ENCODE assay signal across 9 cellular contexts in the genomic region with DNA sequence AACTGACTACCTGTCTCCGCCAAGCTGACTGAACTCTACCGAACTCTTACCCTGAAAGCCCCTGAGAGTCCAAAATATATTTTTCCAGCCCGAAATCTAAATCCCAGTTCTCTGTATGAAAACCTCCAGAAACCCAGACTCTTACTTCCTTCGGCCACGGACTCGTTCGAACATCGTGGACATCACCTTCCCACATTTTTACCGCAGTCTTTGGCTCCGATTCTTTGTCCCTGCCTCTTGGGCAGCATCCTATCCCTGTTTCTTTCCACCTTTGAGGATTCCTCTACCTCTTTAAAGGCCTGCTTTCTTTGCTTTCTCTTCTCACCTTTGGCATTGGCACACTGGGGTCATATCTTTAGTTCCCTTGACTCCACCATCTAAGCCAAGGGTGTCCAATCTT. TPM values are rescaled to one million over a fixed set of nuclear protein-coding genes. Genes with fewer than 3 reads are reported as not detected.
DNase-seq lines count a peak whose midpoint lies in the region; ATAC-seq and TF ChIP-seq lines count a peak whose summit lies in the region.
"Had no signal": no experiment of that assay in that cellular context is flagged by ENCODE, and none has a peak within 500 bp of the region (broad histone marks: within the 10 kb centered on the region; RNA-seq: fewer than 3 reads in every experiment).

No MANE protein-coding gene starts in this region.

- ATAC-seq in GM23338 (no peak), HG03442 (IDR thresholded peaks at IDR 0.05; ENCODE audit: unreplicated experiment) (no peak), GM21390 (IDR thresholded peaks at IDR 0.05; ENCODE audit: unreplicated experiment) (no peak)

- H3F3A ChIP-seq in GM23338 (replicated peaks; ENCODE audit: low read depth): no peaks in the 10 kb centered on the region

- peaks cover 5% of the 10 kb centered on the region; the same call in 1 of the 3 replicates for H3K36me3 Mint-ChIP-seq in GM23338 (ENCODE audit: low read depth)

- H3K4me1 ChIP-seq in GM23338 (ENCODE audit: insufficient read depth) (peaks cover 43% of the 10 kb centered on the region), SJSA1 (replicated peaks) (peaks cover 13% of the 10 kb centered on the region)

- no peaks in the 10 kb centered on the region; the same call in 2 of the 3 replicates for H3K9me3 Mint-ChIP-seq in GM23338

- H3K27ac ChIP-seq in GM23338 (ENCODE audit: low read depth): peak overlapping the region; percentile 88
- peak overlapping the region; percentile 77 for H3K27ac ChIP-seq in SJSA1

- H3K27me3 ChIP-seq in GM23338 (ENCODE audit: insufficient read depth) (peaks cover 13% of the 10 kb centered on the region), SJSA1 (replicated peaks) (no peaks in the 10 kb centered on the region)

- peak overlapping the region; percentile 61 for H2AFZ ChIP-seq in GM23338

- H3K27me3 Mint-ChIP-seq in GM23338 (ENCODE audit: insufficient read depth, low read depth, poor library complexity): peaks cover 20% of the 10 kb centered on the region

- H3K36me3 ChIP-seq in GM23338 (ENCODE audit: insufficient read depth) (no peaks in the 10 kb centered on the region), SJSA1 (peaks cover 18% of the 10 kb centered on the region)

- peaks cover 7% of the 10 kb centered on the region for H3K9me3 ChIP-seq in SJSA1 (replicated peaks)

- H3K4me2 ChIP-seq in GM23338: peak overlapping the region; percentile 84

- H3K4me1 Mint-ChIP-seq in GM23338: peaks cover 45% of the 10 kb centered on the region

- TF ChIP-seq CTCF in GM23338 (conservative IDR thresholded peaks at IDR 0.05; ENCODE audit: low read depth in 2 of 2) (no peak), fibroblast of mammary gland (conservative IDR thresholded peaks at IDR 0.05; ENCODE audit: control insufficient read depth, insufficient read depth, low read depth, low read length) (no peak)

- peaks cover 6% of the 10 kb centered on the region; the same call in 1 of the 2 replicates for H4K20me1 ChIP-seq in GM23338 (replicated peaks; ENCODE audit: insufficient read depth)

- peak overlapping the region; percentile 76 for H3K4me3 ChIP-seq in GM23338
- H3K4me3 ChIP-seq in SJSA1: peak overlapping the region; percentile 100
- peak overlapping the region; percentile 83 for H3K4me3 ChIP-seq in fibroblast of mammary gland (ENCODE audit: control insufficient read depth, low read depth, low read length)
- peak overlapping the region; percentile 79 for H3K4me3 ChIP-seq in skeletal muscle cell (ENCODE audit: low read depth, low read length)

- no peaks in the 10 kb centered on the region for H3K9me2 ChIP-seq in GM23338 (ENCODE audit: insufficient read depth)

- H3K79me2 ChIP-seq in GM23338 (replicated peaks; ENCODE audit: insufficient read depth): peaks cover 34% of the 10 kb centered on the region

- peak overlapping the region; percentile 88 for H3K4me3 Mint-ChIP-seq in GM23338

- peak; percentile 30 for DNase-seq in GM23338 (ENCODE audit: low spot score)
- DNase-seq in SJSA1 (ENCODE audit: low read depth in 1 of 2, low spot score in 2 of 2): no peak
- DNase-seq in fibroblast of mammary gland (ENCODE audit: low read depth): no peak
- DNase-seq in skeletal muscle cell (ENCODE audit: low read depth): no peak
- DNase-seq in HT-29 (ENCODE audit: low spot score): no peak
- DNase-seq in D341Med (ENCODE audit: low spot score): no peak
- DNase-seq: NCI-H774 had no signal

- peak overlapping the region; percentile 94 for H3K27ac Mint-ChIP-seq in GM23338

TF ChIP-seq in GM23338, 12 proteins besides CTCF, POLR2A, EP300 and RAD21 (continues in another document):
- TF ChIP-seq POLR2AphosphoS5 (IDR thresholded peaks at IDR 0.05; ENCODE audit: low read depth) (no peak), NANOG (IDR thresholded peaks at IDR 0.05; ENCODE audit: borderline replicate concordance) (no peak), STAT1 (IDR thresholded peaks at IDR 0.05; ENCODE audit: unreplicated experiment) (no peak), JUNB (IDR thresholded peaks at IDR 0.05; ENCODE audit: unreplicated experiment) (no peak), CREB1 (CRISPR knock-in tag; IDR thresholded peaks at IDR 0.05; ENCODE audit: low read depth) (no peak), ZNF331 (CRISPR knock-in tag; IDR thresholded peaks at IDR 0.05; ENCODE audit: low read depth) (no peak)
- TF ChIP-seq, protein P1, sequence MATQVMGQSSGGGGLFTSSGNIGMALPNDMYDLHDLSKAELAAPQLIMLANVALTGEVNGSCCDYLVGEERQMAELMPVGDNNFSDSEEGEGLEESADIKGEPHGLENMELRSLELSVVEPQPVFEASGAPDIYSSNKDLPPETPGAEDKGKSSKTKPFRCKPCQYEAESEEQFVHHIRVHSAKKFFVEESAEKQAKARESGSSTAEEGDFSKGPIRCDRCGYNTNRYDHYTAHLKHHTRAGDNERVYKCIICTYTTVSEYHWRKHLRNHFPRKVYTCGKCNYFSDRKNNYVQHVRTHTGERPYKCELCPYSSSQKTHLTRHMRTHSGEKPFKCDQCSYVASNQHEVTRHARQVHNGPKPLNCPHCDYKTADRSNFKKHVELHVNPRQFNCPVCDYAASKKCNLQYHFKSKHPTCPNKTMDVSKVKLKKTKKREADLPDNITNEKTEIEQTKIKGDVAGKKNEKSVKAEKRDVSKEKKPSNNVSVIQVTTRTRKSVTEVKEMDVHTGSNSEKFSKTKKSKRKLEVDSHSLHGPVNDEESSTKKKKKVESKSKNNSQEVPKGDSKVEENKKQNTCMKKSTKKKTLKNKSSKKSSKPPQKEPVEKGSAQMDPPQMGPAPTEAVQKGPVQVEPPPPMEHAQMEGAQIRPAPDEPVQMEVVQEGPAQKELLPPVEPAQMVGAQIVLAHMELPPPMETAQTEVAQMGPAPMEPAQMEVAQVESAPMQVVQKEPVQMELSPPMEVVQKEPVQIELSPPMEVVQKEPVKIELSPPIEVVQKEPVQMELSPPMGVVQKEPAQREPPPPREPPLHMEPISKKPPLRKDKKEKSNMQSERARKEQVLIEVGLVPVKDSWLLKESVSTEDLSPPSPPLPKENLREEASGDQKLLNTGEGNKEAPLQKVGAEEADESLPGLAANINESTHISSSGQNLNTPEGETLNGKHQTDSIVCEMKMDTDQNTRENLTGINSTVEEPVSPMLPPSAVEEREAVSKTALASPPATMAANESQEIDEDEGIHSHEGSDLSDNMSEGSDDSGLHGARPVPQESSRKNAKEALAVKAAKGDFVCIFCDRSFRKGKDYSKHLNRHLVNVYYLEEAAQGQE (IDR thresholded peaks at IDR 0.05; ENCODE audit: unreplicated experiment): no peak
- TF ChIP-seq, protein P2, sequence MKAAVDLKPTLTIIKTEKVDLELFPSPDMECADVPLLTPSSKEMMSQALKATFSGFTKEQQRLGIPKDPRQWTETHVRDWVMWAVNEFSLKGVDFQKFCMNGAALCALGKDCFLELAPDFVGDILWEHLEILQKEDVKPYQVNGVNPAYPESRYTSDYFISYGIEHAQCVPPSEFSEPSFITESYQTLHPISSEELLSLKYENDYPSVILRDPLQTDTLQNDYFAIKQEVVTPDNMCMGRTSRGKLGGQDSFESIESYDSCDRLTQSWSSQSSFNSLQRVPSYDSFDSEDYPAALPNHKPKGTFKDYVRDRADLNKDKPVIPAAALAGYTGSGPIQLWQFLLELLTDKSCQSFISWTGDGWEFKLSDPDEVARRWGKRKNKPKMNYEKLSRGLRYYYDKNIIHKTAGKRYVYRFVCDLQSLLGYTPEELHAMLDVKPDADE (IDR thresholded peaks at IDR 0.05): no peak

RNA-seq across cellular contexts. Expression of a gene that starts 0.9 kb away (rescaled TPM):
- total RNA-seq in GM23338 (2014; rRNA removed; shearing (Covaris generic)): 32.6 and 36.2 TPM in 2 replicates
- polyA plus RNA-seq in GM23338 (2016; fragmentation: Nextera tagmentation; extraction: Ambion mirVana): 11.9 and 12.1 TPM in 2 replicates
- 14.3 and 24.4 TPM in 2 replicates for total RNA-seq in SJSA1 (2014; rRNA removed; shearing (Covaris generic))
- total RNA-seq in HT-29 (2014; rRNA removed; shearing (Covaris generic)): 27.2 and 28.4 TPM in 2 replicates
